8 cellular contexts compared by ENCODE assay signal in the genomic region with DNA sequence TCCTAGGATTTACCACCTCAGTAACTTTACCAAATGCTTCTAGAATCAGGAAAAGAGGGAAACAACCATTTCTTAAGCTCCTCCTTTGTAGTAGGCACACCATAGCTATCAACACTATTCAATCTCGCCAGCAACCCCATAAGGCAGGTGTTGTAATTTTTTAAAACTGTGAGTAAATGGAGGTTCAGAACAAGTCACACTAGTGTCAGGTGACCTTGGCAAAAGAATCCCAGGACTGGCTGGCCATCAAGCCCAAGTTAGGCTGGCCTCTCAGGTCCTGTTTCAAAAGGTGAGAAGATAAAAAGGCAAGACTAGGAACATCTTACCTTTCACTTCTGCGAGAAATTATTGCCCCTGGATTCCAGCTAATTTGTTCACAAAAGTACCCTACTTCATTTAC. TPM values are rescaled to one million over a fixed set of nuclear protein-coding genes. Genes with fewer than 3 reads are reported as not detected.
DNase-seq lines count a peak whose midpoint lies in the region; ATAC-seq and TF ChIP-seq lines count a peak whose summit lies in the region.

No MANE protein-coding gene starts in this region.

- H3K36me3 Mint-ChIP-seq in activated CD8-positive, alpha-beta memory T cell treated with anti-CD3 and anti-CD28 coated beads, Interleukin-2, amount 10 ng/mL, durations not matched to agents 7 days and 5 days = no peaks in the 10 kb centered on the region

- H3K27ac ChIP-seq in right lobe of liver (peak overlapping the region; percentile 30 to 70 (median 68)), thoracic aorta (peak overlapping the region; percentile 53 to 71), caudate nucleus (ENCODE audit: low read depth, low read length) (no peak overlapping the region)

- in situ Hi-C loops in astrocyte of the spinal cord (cut with HindIII; ENCODE audit: low sequenced_read_pairs) = no loop called here

- H3K4me3 ChIP-seq in astrocyte of the spinal cord (ENCODE audit: low read depth, low read length) = peak overlapping the region; percentile 97
- H3K4me3 ChIP-seq in right lobe of liver = peak overlapping the region; percentile 74 to 97 (median 96)
- H3K4me3 ChIP-seq in thoracic aorta = peak overlapping the region; percentile 90

- H3K4me1 ChIP-seq in right lobe of liver (peaks cover 0 to 10% (median 2%) of the 10 kb centered on the region in 4 donors), thoracic aorta (ENCODE audit: control insufficient read depth in 1 of 2, low read depth in 2 of 2) (peaks cover 12 to 16% of the 10 kb centered on the region in 2 donors)

- TF ChIP-seq CTCF in astrocyte of the spinal cord (IDR thresholded peaks at IDR 0.05; ENCODE audit: low read depth, low read length) (no peak), right lobe of liver (IDR thresholded peaks at IDR 0.05) (no peak), thoracic aorta (IDR thresholded peaks at IDR 0.05) (no peak)

- no peaks in the 10 kb centered on the region for H3K27me3 Mint-ChIP-seq in activated CD8-positive, alpha-beta memory T cell treated with anti-CD3 and anti-CD28 coated beads, Interleukin-2, amount 10 ng/mL, durations not matched to agents 7 days and 5 days

- H3K4me3 Mint-ChIP-seq in activated CD8-positive, alpha-beta memory T cell treated with anti-CD3 and anti-CD28 coated beads, Interleukin-2, amount 10 ng/mL, durations not matched to agents 7 days and 5 days = peak overlapping the region; percentile 88

- TF ChIP-seq POLR2A in right lobe of liver (IDR thresholded peaks at IDR 0.05) = no peak

- H3K9me3 ChIP-seq in right lobe of liver (no peaks in the 10 kb centered on the region), thoracic aorta (no peaks in the 10 kb centered on the region)

- 8% methylated on average over 2 of the region's 2 CpGs for WGBS in right lobe of liver (ENCODE audit: insufficient coverage, low coverage, low lambda C conversion rate, missing lambda C conversion rate)

- peaks cover 30% of the 10 kb centered on the region for H3K4me1 Mint-ChIP-seq in activated CD8-positive, alpha-beta memory T cell treated with anti-CD3 and anti-CD28 coated beads, Interleukin-2, amount 10 ng/mL, durations not matched to agents 7 days and 5 days

- no peaks in the 10 kb centered on the region for H3K9me3 Mint-ChIP-seq in activated CD8-positive, alpha-beta memory T cell treated with anti-CD3 and anti-CD28 coated beads, Interleukin-2, amount 10 ng/mL, durations not matched to agents 7 days and 5 days (ENCODE audit: low read depth)

- ATAC-seq in activated CD8-positive, alpha-beta memory T cell treated with anti-CD3 and anti-CD28 coated beads, Interleukin-2, amount 10 ng/mL, durations not matched to agents 7 days and 5 days = no peak
- ATAC-seq in right lobe of liver (peak; percentile 18 to 41 (median 25)), thoracic aorta (ENCODE audit: insufficient number of reproducible peaks, low FRiP score, low read depth) (no peak), GM18907 (IDR thresholded peaks at IDR 0.05; ENCODE audit: unreplicated experiment) (no peak)

- CTCF ChIA-PET in activated CD8-positive, alpha-beta memory T cell treated with anti-CD3 and anti-CD28 coated beads, Interleukin-2, amount 10 ng/mL, durations not matched to agents 7 days and 5 days (lab: Charles Lee) = interaction anchor here (2.0 to 3.3 kb wide), 3 partner anchors 10 to 45 kb away, joined by 9 to 32 read pairs (median 12); partner anchors contain the start of gene PPM1F

- H3K36me3 ChIP-seq in right lobe of liver (no peaks in the 10 kb centered on the region), thoracic aorta (peaks cover 3% of the 10 kb centered on the region)

- H3K27me3 ChIP-seq in right lobe of liver = no peaks in the 10 kb centered on the region
- no peaks in the 10 kb centered on the region for H3K27me3 ChIP-seq in thoracic aorta (replicated peaks; ENCODE audit: insufficient read depth)

- intact Hi-C loops in right lobe of liver (cut with DNase I) = no loop called here

- no peak for DNase-seq in activated CD8-positive, alpha-beta memory T cell treated with anti-CD3 and anti-CD28 coated beads, Interleukin-2, amount 10 ng/mL, durations not matched to agents 7 days and 5 days
- no peak for DNase-seq in activated CD8-positive, alpha-beta memory T cell treated with anti-CD3 and anti-CD28 coated beads for 24 hours
- DNase-seq in astrocyte of the spinal cord (ENCODE audit: low read depth, low spot score) (no peak), right lobe of liver (no peak), thoracic aorta (ENCODE audit: low spot score) (no peak), DMS79 treated with DMSO at 0.1 percent for 48 hours (lab: John Stamatoyannopoulos, UW) (no peak), caudate nucleus (lab: John Stamatoyannopoulos, UW) (no peak)

- peak overlapping the region; percentile 86 for H3K27ac Mint-ChIP-seq in activated CD8-positive, alpha-beta memory T cell treated with anti-CD3 and anti-CD28 coated beads, Interleukin-2, amount 10 ng/mL, durations not matched to agents 7 days and 5 days

RNA-seq across cellular contexts. Expression of gene TOP3B, which starts 0.7 kb away (rescaled TPM):
- 10 to 100 TPM; 46.6 to 50.4 TPM for total RNA-seq in activated CD8-positive, alpha-beta memory T cell treated with anti-CD3 and anti-CD28 coated beads, Interleukin-2, amount 10 ng/mL, durations not matched to agents 7 days and 5 days
- total RNA-seq in right lobe of liver = 10 to 100 TPM; 13.5 to 20.4 (median 15.6) TPM
- total RNA-seq in thoracic aorta = 10 to 100 TPM; 26.0 to 40.4 TPM

RNA-seq across cellular contexts. Expression of gene PPM1F, which starts 29.2 kb away (rescaled TPM):
- 10 to 100 TPM; 14.4 to 22.9 TPM for total RNA-seq in activated CD8-positive, alpha-beta memory T cell treated with anti-CD3 and anti-CD28 coated beads, Interleukin-2, amount 10 ng/mL, durations not matched to agents 7 days and 5 days
- total RNA-seq in right lobe of liver (10 to 100 TPM in 4 of 6 experiments, 1 to 10 TPM in 2; 5.0 to 19.4 (median 12.8) TPM), thoracic aorta (10 to 100 TPM; 37.0 to 45.9 TPM)

Comparison
In these comparisons a context has a peak if more than half of its experiments do, and no peak if none do; other contexts are left out.
1. ATAC-seq: peak in right lobe of liver (4 of 4); none in activated CD8-positive, alpha-beta memory T cell treated with anti-CD3 and anti-CD28 coated beads, Interleukin-2, amount 10 ng/mL, durations not matched to agents 7 days and 5 days (single experiment), thoracic aorta (single experiment) and GM18907 (single experiment).
2. Peak in every context shown above with its lines, with median percentiles within 50 percentile points of each other: H3K4me3 ChIP-seq.